14 cellular contexts compared by ENCODE assay signal in the genomic region with DNA sequence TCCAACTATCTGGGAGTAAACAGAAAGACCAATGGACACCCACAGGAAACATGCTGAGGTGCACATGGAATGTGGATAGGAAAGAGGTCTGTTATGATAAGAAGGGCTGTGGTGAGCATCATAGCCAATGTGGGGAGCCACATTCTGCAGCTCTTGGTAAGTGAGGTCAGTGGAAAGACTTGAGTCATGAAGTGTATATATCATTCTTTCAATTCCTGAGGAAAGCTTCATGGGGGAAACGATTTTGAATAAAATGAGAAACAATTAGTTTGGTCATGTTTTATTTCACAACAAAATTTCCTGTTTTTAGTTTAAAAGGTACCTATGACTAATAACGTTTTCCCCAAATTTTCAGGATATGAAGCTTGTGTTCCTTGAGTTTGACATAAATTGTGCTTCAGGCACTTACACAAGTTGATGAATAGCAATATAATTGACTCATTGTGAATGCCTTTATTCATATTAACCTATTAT. TPM values are rescaled to one million over a fixed set of nuclear protein-coding genes. Genes with fewer than 3 reads are reported as not detected.
DNase-seq lines count a peak whose midpoint lies in the region; ATAC-seq and TF ChIP-seq lines count a peak whose summit lies in the region.
"Had no signal": no experiment of that assay in that cellular context is flagged by ENCODE, and none has a peak within 500 bp of the region (broad histone marks: within the 10 kb centered on the region; RNA-seq: fewer than 3 reads in every experiment).

No MANE protein-coding gene starts in this region.

- no peaks in the 10 kb centered on the region for H3K9me3 ChIP-seq in PC-3 (ENCODE audit: low read length)
- H3K9me3 ChIP-seq: uterus had no signal

- no peaks in the 10 kb centered on the region for H3K27me3 ChIP-seq in PC-3 (ENCODE audit: low read length)
- H3K27me3 ChIP-seq: uterus had no signal

- no peaks in the 10 kb centered on the region for H3K36me3 Mint-ChIP-seq in activated CD4-positive, alpha-beta T cell treated with anti-CD3 and anti-CD28 coated beads for 36 hours (ENCODE audit: low read depth)
- H3K36me3 Mint-ChIP-seq: natural killer cell had no signal

- peaks cover 40% of the 10 kb centered on the region for H3K4me1 ChIP-seq in PC-3 (ENCODE audit: insufficient read depth, low read length)
- H3K4me1 ChIP-seq: uterus had no signal

- peaks cover 3% of the 10 kb centered on the region for H3K4me1 Mint-ChIP-seq in activated CD4-positive, alpha-beta T cell treated with anti-CD3 and anti-CD28 coated beads for 36 hours
- H3K4me1 Mint-ChIP-seq: natural killer cell had no signal

- H3K4me3 Mint-ChIP-seq in activated CD4-positive, alpha-beta T cell treated with anti-CD3 and anti-CD28 coated beads for 36 hours: no peak overlapping the region
- H3K4me3 Mint-ChIP-seq: GM23338; natural killer cell; T-helper 1 cell treated with Interleukin-12 subunit alpha and Interleukin-12 subunit beta and Interleukin-4 antibody, amounts not matched to agents 30 μg/mL and 1 μg/mL, for 36 hours had no signal

- H3K9me2 ChIP-seq in PC-3 (replicated peaks; ENCODE audit: low read length): no peaks in the 10 kb centered on the region

- H3K36me3 ChIP-seq in PC-3 (ENCODE audit: low read depth, low read length): no peaks in the 10 kb centered on the region
- H3K36me3 ChIP-seq: uterus had no signal

- 0 out of 2 replicates have a peak overlapping the region, but pooled peaks have one; percentile 1 for H3K4me2 ChIP-seq in PC-3 (ENCODE audit: low read length)

- POLR2A ChIA-PET in activated CD4-positive, alpha-beta T cell treated with anti-CD3 and anti-CD28 coated beads for 36 hours (lab: Charles Lee): interaction anchor here (0.6 kb wide), 1 partner anchor 43 kb away, joined by 3 read pairs; no protein-coding TSS in a partner anchor
- POLR2A ChIA-PET in PC-3 (lab: Charles Lee; ENCODE audit: unreplicated experiment): interaction anchor here (0.7 kb wide), 1 partner anchor 199 kb away, joined by 7 read pairs; no protein-coding TSS in a partner anchor

- TF ChIP-seq CTCF in PC-3 (conservative IDR thresholded peaks at IDR 0.05; ENCODE audit: low read depth, low read length): no peak

- peak overlapping the region; percentile 49 for H3K9ac ChIP-seq in PC-3 (ENCODE audit: low read length)

- no TSS peak for BruUV-seq in PC-3 (replicated peaks; lab: Mats Ljungman, UMichigan)

- intact Hi-C loops in activated CD4-positive, alpha-beta T cell treated with anti-CD3 and anti-CD28 coated beads for 36 hours (cut with DNase I, micrococcal nuclease): loop anchor here in 1 of 2 experiments (1.0 to 10.0 kb wide), 3 partner anchors 203 to 651 kb away; partner anchors contain the start of gene CXCL1
- intact Hi-C loops in PC-3 (cut with micrococcal nuclease): loop anchor here (1.0 to 5.0 kb wide), 8 partner anchors 46 to 473 kb away; partner anchors contain the start of gene CXCL3

- H3K4me3 ChIP-seq in PC-3 (ENCODE audit: low read length): no peak overlapping the region
- H3K4me3 ChIP-seq: GM23338, uterus had no signal

- peak; percentile 39 for ATAC-seq in activated CD4-positive, alpha-beta T cell treated with anti-CD3 and anti-CD28 coated beads for 36 hours
- ATAC-seq in PC-3 (peak; percentile 60), GM21737 (IDR thresholded peaks at IDR 0.05; ENCODE audit: unreplicated experiment) (no peak), HG02623 (IDR thresholded peaks at IDR 0.05; ENCODE audit: unreplicated experiment) (no peak), HG02852 (IDR thresholded peaks at IDR 0.05; ENCODE audit: unreplicated experiment) (no peak)
- ATAC-seq: GM23338, natural killer cell had no signal

- H3K27ac Mint-ChIP-seq in activated CD4-positive, alpha-beta T cell treated with anti-CD3 and anti-CD28 coated beads for 36 hours: no peak overlapping the region
- H3K27ac Mint-ChIP-seq: GM23338; natural killer cell; T-helper 1 cell treated with Interleukin-12 subunit alpha and Interleukin-12 subunit beta and Interleukin-4 antibody, amounts not matched to agents 30 μg/mL and 1 μg/mL, for 36 hours had no signal

- H3K27ac ChIP-seq in PC-3 (ENCODE audit: low read length): peak overlapping the region; percentile 75
- H3K27ac ChIP-seq: uterus had no signal

- peaks cover 6% of the 10 kb centered on the region for H3F3A ChIP-seq in PC-3 (ENCODE audit: low read length, unreplicated experiment)

- peaks cover 2% of the 10 kb centered on the region for H3K27me3 Mint-ChIP-seq in activated CD4-positive, alpha-beta T cell treated with anti-CD3 and anti-CD28 coated beads for 36 hours

- H3K79me2 ChIP-seq in PC-3 (ENCODE audit: low read length): no peaks in the 10 kb centered on the region

- H2AFZ ChIP-seq in PC-3 (ENCODE audit: low read length): no peak overlapping the region

- no peaks in the 10 kb centered on the region for H3K9me3 Mint-ChIP-seq in activated CD4-positive, alpha-beta T cell treated with anti-CD3 and anti-CD28 coated beads for 36 hours (ENCODE audit: low read depth)
- H3K9me3 Mint-ChIP-seq: natural killer cell; T-helper 1 cell treated with Interleukin-12 subunit alpha and Interleukin-12 subunit beta and Interleukin-4 antibody, amounts not matched to agents 30 μg/mL and 1 μg/mL, for 36 hours had no signal

- peak; percentile 23 for DNase-seq in activated CD4-positive, alpha-beta T cell treated with anti-CD3 and anti-CD28 coated beads for 36 hours
- DNase-seq in activated CD4-positive, alpha-beta T cell treated with anti-CD3 and anti-CD28 coated beads for 1 hour: no peak
- peak; percentile 94 for DNase-seq in PC-3
- DNase-seq in dermis blood vessel endothelial cell: peak; percentile 98
- peak; percentile 99 for DNase-seq in renal cortical epithelial cell (ENCODE audit: low read depth)
- DNase-seq: activated effector memory CD4-positive, alpha-beta T cell treated with anti-CD3 and anti-CD28 coated beads, Interleukin-2, amount 50 U/mL, for 16 hours; natural killer cell; uterus had no signal

- CTCF ChIA-PET in activated CD4-positive, alpha-beta T cell treated with anti-CD3 and anti-CD28 coated beads for 36 hours (lab: Charles Lee): interaction anchor here (0.7 to 1.8 kb wide), 5 partner anchors 8 to 473 kb away, joined by 3 to 6 read pairs (median 4); no protein-coding TSS in a partner anchor
- CTCF ChIA-PET in PC-3 (lab: Charles Lee): interaction anchor here (0.6 to 1.8 kb wide), 4 partner anchors 68 to 203 kb away, joined by 4 to 7 read pairs (median 6); partner anchors contain the start of gene CXCL6

- H4K20me1 ChIP-seq in PC-3 (ENCODE audit: low read length): no peaks in the 10 kb centered on the region

RNA-seq across cellular contexts. Expression of gene RASSF6, which starts 41.4 kb away (rescaled TPM):
- total RNA-seq in activated CD4-positive, alpha-beta T cell treated with anti-CD3 and anti-CD28 coated beads for 36 hours: under 1 TPM in 1 of 2 experiments, not detected in 1; 0.04 TPM
- 0.69 and 1.1 TPM in 2 replicates for total RNA-seq in PC-3 (2014; rRNA removed)
- under 0.01 and 0.23 TPM in 2 replicates for total RNA-seq in dermis blood vessel endothelial cell
- 8.3 and 10.6 TPM in 2 replicates for total RNA-seq in renal cortical epithelial cell
- total RNA-seq: A673 had no signal

Comparison
In these comparisons a context has a peak if more than half of its experiments do, and no peak if none do; other contexts are left out.
1. ATAC-seq: peak in activated CD4-positive, alpha-beta T cell treated with anti-CD3 and anti-CD28 coated beads for 36 hours (single experiment) and PC-3 (single experiment); none in GM21737 (single experiment), HG02623 (single experiment) and HG02852 (single experiment).